1 cellular context compared by ENCODE assay signal in the genomic region with DNA sequence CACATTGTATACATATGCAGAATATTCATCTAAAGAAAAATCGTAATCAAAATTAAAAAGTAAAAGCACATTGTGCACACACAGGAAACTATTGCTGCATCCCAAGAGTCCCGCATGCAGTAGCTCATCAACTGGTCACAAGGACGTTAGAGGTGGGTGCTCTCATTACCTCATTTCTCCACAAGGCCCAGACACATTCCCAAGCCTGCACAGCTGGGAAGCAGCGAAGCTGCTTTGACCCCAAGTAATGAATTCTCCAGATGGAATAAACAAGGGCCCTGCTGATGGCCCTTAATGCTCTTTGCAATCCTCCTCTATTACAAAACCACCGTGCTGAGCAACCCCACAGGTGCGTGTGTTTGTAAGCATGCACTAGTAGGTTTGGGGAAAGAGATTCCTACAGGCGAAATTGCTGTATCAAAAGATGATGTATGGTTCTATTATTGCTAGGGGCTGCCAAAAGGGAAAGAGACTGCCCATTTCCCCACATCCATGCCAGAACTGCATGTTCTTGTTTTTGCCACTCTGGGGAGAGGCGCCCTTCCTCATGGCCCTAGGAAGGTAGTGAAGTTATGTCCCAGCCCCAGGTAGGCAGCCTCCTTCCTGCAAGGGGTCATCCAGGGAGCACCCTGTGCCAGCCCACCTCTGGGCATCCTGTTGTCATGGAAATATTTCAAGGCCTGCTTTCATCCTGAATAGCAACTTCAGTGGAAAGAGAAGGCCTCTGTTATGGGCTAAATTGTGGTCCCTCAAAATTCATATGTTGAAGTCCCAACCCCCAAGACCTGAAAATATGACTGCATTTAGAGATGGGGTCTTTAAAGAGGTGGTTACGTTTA.
TF ChIP-seq lines count a peak whose summit lies in the region.

No MANE protein-coding gene starts in this region.

TF ChIP-seq in A549, 52 proteins besides CTCF, POLR2A, EP300 and RAD21:
- TF ChIP-seq ESRRA (IDR thresholded peaks at IDR 0.05; ENCODE audit: borderline replicate concordance, low read length) (no peak), EHF (CRISPR knock-in tag; IDR thresholded peaks at IDR 0.05) (no peak), CHD4 (IDR thresholded peaks at IDR 0.05; ENCODE audit: borderline replicate concordance) (no peak), RNF2 (IDR thresholded peaks at IDR 0.05; ENCODE audit: borderline replicate concordance, low read depth) (no peak), NFE2L2 (conservative IDR thresholded peaks at IDR 0.05; ENCODE audit: low read length) (no peak)
TF ChIP-seq in A549: peak in this region for 0.
